ENCODE assay signal across 11 cellular contexts in the genomic region with DNA sequence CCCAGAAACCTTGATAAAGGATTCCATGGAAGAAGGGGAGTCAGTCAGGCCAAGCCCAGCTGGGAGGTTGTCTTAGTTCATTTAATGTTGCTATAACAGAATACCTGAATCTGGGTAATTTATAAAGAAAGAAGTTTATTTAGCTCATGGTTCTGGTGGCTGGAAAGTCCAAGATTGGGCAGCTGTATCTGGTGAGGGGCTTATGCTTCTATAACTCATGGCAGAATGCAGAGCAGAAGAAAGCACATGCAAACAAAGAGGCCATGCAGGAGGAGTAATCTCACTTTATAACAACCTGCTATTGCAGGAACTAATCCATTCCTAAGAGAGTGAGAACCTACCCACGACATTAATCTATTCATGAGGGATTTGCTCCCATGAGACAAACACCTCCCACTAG. TPM values are rescaled to one million over a fixed set of nuclear protein-coding genes. Genes with fewer than 3 reads are reported as not detected.
"Had no signal": no experiment of that assay in that cellular context is flagged by ENCODE, and none has a peak within 500 bp of the region (broad histone marks: within the 10 kb centered on the region; RNA-seq: fewer than 3 reads in every experiment).

No MANE protein-coding gene starts in this region.

- H3K27ac ChIP-seq: GM23248, KMS-11 had no signal

- FAIRE-seq: H54, HTR-8/SVneo had no signal

- H3K9ac ChIP-seq: GM23248, KMS-11 had no signal

- H3K27ac Mint-ChIP-seq: H9, IgD-negative memory B cell had no signal

- DNase-seq: GM23248, GOT3, H9, HCEC 1CT, Kasumi-1, KBM-7 had no signal

- H3K36me3 Mint-ChIP-seq: IgD-negative memory B cell had no signal

- H2AFZ ChIP-seq: GM23248 had no signal

- H3K4me2 ChIP-seq: KMS-11 had no signal

- H3K4me3 ChIP-seq: GM23248 had no signal

- H3K27me3 Mint-ChIP-seq: IgD-negative memory B cell had no signal

- H3K4me3 Mint-ChIP-seq: H9, IgD-negative memory B cell had no signal

RNA-seq across cellular contexts. Expression of gene ANKRD1, which starts 54.2 kb away (rescaled TPM):
- total RNA-seq: HT-29 had no signal
- polyA plus RNA-seq: IgD-negative memory B cell had no signal
